10 cellular contexts compared by ENCODE assay signal in genomic region chr3:59424268-59425010, GRCh38.
A peak's percentile ranks its signal among the peaks of the same experiment; 100 is the strongest.
DNase-seq lines count a peak whose midpoint lies in the region; ATAC-seq and TF ChIP-seq lines count a peak whose summit lies in the region.
"Had no signal": no experiment of that assay in that cellular context is flagged by ENCODE, and none has a peak within 500 bp of the region (broad histone marks: within the 10 kb centered on the region; RNA-seq: fewer than 3 reads in every experiment).

No MANE protein-coding gene starts in this region.

- peak overlapping the region; percentile 12 for H3K27ac Mint-ChIP-seq in activated naive CD8-positive, alpha-beta T cell treated with anti-CD3 and anti-CD28 coated beads, Interleukin-2, amount 50 U/mL, for 24 hours

- TF ChIP-seq CTCF in mucosa of descending colon (IDR thresholded peaks at IDR 0.05): no peak
- TF ChIP-seq CTCF in lower lobe of right lung (IDR thresholded peaks at IDR 0.05): no peak

- H3K4me3 Mint-ChIP-seq in activated naive CD8-positive, alpha-beta T cell treated with anti-CD3 and anti-CD28 coated beads, Interleukin-2, amount 50 U/mL, for 24 hours: no peak overlapping the region

- H3K27me3 ChIP-seq in lower lobe of right lung (ENCODE audit: low read depth): no peaks in the 10 kb centered on the region

- H3K4me1 ChIP-seq in mucosa of descending colon (ENCODE audit: low read depth): no peaks in the 10 kb centered on the region
- no peaks in the 10 kb centered on the region for H3K4me1 ChIP-seq in lower lobe of right lung

- no peaks in the 10 kb centered on the region for H3K36me3 ChIP-seq in mucosa of descending colon (ENCODE audit: low read depth)
- no peaks in the 10 kb centered on the region for H3K36me3 ChIP-seq in lower lobe of right lung

- H3K4me3 ChIP-seq in mucosa of descending colon (no peak overlapping the region), lower lobe of right lung (no peak overlapping the region)

- ATAC-seq in HG03280 (IDR thresholded peaks at IDR 0.05; ENCODE audit: unreplicated experiment) (peak; percentile 55), mucosa of descending colon (peak; percentile 59), left lobe of liver (no peak), GM21423 (IDR thresholded peaks at IDR 0.05; ENCODE audit: unreplicated experiment) (no peak), lower lobe of right lung (no peak)
- ATAC-seq in activated naive CD8-positive, alpha-beta T cell treated with anti-CD3 and anti-CD28 coated beads, Interleukin-2, amount 50 U/mL, for 24 hours: peak; percentile 27

- peaks cover 69% of the 10 kb centered on the region for H3K4me1 Mint-ChIP-seq in activated naive CD8-positive, alpha-beta T cell treated with anti-CD3 and anti-CD28 coated beads, Interleukin-2, amount 50 U/mL, for 24 hours

- H3K9me3 ChIP-seq in mucosa of descending colon (no peaks in the 10 kb centered on the region), lower lobe of right lung (no peaks in the 10 kb centered on the region)

- no peak overlapping the region for H3K27ac ChIP-seq in lower lobe of right lung

- no peaks in the 10 kb centered on the region for H3K27me3 Mint-ChIP-seq in activated naive CD8-positive, alpha-beta T cell treated with anti-CD3 and anti-CD28 coated beads, Interleukin-2, amount 50 U/mL, for 24 hours
- H3K27me3 Mint-ChIP-seq: IgD-negative memory B cell had no signal

- H3K36me3 Mint-ChIP-seq in activated naive CD8-positive, alpha-beta T cell treated with anti-CD3 and anti-CD28 coated beads, Interleukin-2, amount 50 U/mL, for 24 hours (ENCODE audit: low read depth): no peaks in the 10 kb centered on the region
- H3K36me3 Mint-ChIP-seq: IgD-negative memory B cell had no signal

- peak; percentile 66 for DNase-seq in EH (ENCODE audit: low read depth)
- DNase-seq in activated naive CD8-positive, alpha-beta T cell treated with anti-CD3 and anti-CD28 coated beads, Interleukin-2, amount 50 U/mL, for 24 hours: no peak
- DNase-seq in mucosa of descending colon: no peak
- no peak for DNase-seq in left lobe of liver (ENCODE audit: low spot score)
- no peak for DNase-seq in lower lobe of right lung
- no peak for DNase-seq in DMS53 treated with DMSO at 0.1 percent for 48 hours (lab: John Stamatoyannopoulos, UW; ENCODE audit: unreplicated experiment)
- DNase-seq: small intestine had no signal

- no peaks in the 10 kb centered on the region for H3K9me3 Mint-ChIP-seq in activated naive CD8-positive, alpha-beta T cell treated with anti-CD3 and anti-CD28 coated beads, Interleukin-2, amount 50 U/mL, for 24 hours
- H3K9me3 Mint-ChIP-seq: IgD-negative memory B cell had no signal

- intact Hi-C loops in mucosa of descending colon (cut with DNase I, micrococcal nuclease): no loop called here
- intact Hi-C loops in lower lobe of right lung (cut with DNase I): no loop called here

Comparison
In these comparisons a context has a peak if more than half of its experiments do, and no peak if none do; other contexts are left out.
1. ATAC-seq: peak in HG03280 (single experiment), activated naive CD8-positive, alpha-beta T cell treated with anti-CD3 and anti-CD28 coated beads, Interleukin-2, amount 50 U/mL, for 24 hours (single experiment) and mucosa of descending colon (single experiment); none in left lobe of liver (single experiment), GM21423 (single experiment) and lower lobe of right lung (0 of 2).